In the genomic region with DNA sequence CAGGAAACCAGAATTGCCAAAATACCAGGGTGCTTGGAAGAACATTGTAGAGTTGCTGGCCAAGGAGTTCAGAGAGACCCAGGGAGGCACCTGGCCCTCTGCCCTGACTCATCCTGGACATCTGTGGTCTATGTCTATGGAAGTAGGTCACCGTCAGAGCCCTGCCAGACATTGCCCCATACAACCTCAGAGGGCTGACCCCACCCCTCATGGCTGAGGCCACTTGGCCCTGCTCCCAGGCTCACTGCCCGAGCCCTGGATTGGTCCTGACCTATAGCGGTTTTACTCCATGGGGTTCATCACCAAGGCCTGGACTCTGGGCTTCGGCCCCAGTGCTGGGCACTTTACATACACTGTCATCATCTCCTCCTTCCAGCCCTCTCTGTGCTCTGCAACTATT, we compare ENCODE assay signal across 19 cellular contexts.
DNase-seq lines count a peak whose midpoint lies in the region; ATAC-seq and TF ChIP-seq lines count a peak whose summit lies in the region.
"Had no signal": no experiment of that assay in that cellular context is flagged by ENCODE, and none has a peak within 500 bp of the region (broad histone marks: within the 10 kb centered on the region; RNA-seq: fewer than 3 reads in every experiment).

No MANE protein-coding gene starts in this region.

- H3K36me3 ChIP-seq in liver (ENCODE audit: control insufficient read depth in 4 of 4, insufficient read depth in 3 of 4, low read depth in 1 of 4, low read length in 3 of 4) (no peaks in the 10 kb centered on the region), testis (ENCODE audit: low read depth, missing control alignments) (no peaks in the 10 kb centered on the region)
- H3K36me3 ChIP-seq: gastrocnemius medialis, lower lobe of right lung had no signal

- ATAC-seq in GM21367 (IDR thresholded peaks at IDR 0.05; ENCODE audit: unreplicated experiment) (no peak), GM18861 (IDR thresholded peaks at IDR 0.05; ENCODE audit: unreplicated experiment) (no peak)
- ATAC-seq: A549; stimulated activated effector memory CD8-positive, alpha-beta T cell treated with anti-CD3 and anti-CD28 coated beads, Interleukin-12 subunit alpha, Interleukin-12 subunit beta, amount 100 ng/mL, for 72 hours; T-cell had no signal

- H3K9me3 ChIP-seq in liver (ENCODE audit: control insufficient read depth in 4 of 4, low read length in 3 of 4) (peaks cover 0 to 7% (median 5%) of the 10 kb centered on the region in 4 donors), testis (no peaks in the 10 kb centered on the region)
- H3K9me3 ChIP-seq: A549, gastrocnemius medialis, lower lobe of right lung had no signal

- H3K4me1 ChIP-seq in liver (ENCODE audit: control insufficient read depth in 4 of 4, insufficient read depth in 4 of 4, low read length in 3 of 4) (peaks cover 0 to 41% (median 34%) of the 10 kb centered on the region in 4 donors), testis (peaks cover 13% of the 10 kb centered on the region)
- H3K4me1 ChIP-seq: A549, gastrocnemius medialis, lower lobe of right lung, parathyroid adenoma had no signal

- peak in 1 of 2 donors; percentile 9 for TF ChIP-seq RAD21 in liver (IDR thresholded peaks at IDR 0.05)

- no peak overlapping the region for H3K4me3 ChIP-seq in liver (ENCODE audit: low read depth in 1 of 3, low read length in 3 of 3)
- no peak overlapping the region for H3K4me3 ChIP-seq in testis
- H3K4me3 ChIP-seq: A549, gastrocnemius medialis, lower lobe of right lung had no signal

- no peak overlapping the region for H3K9ac ChIP-seq in liver (ENCODE audit: low read depth in 1 of 2, low read length in 2 of 2)
- H3K9ac ChIP-seq: parathyroid adenoma had no signal

- DNase-seq in activated effector memory CD4-positive, alpha-beta T cell treated with anti-CD3 and anti-CD28 coated beads, Interleukin-2, amount 50 U/mL, for 16 hours: peak; percentile 31
- no peak for DNase-seq in activated effector memory CD4-positive, alpha-beta T cell treated with Interleukin-2 at 50 U/mL for 16 hours
- DNase-seq in cerebellum (ENCODE audit: low spot score): peak; percentile 92
- DNase-seq in testis: peak; percentile 18
- DNase-seq in ureter (ENCODE audit: low spot score): no peak
- DNase-seq: activated CD4-positive, alpha-beta memory T cell treated with anti-CD3 and anti-CD28 coated beads for 36 hours; activated naive CD4-positive, alpha-beta T cell treated with anti-CD3 and anti-CD28 coated beads, Interleukin-2, amount 50 U/mL, for 16 hours; activated T-cell treated with anti-CD3 and anti-CD28 coated beads, Interleukin-2, amount 50 U/mL, for 24 hours; DMS79 treated with DMSO at 0.1 percent for 48 hours; lower lobe of right lung; NCI-H345; T-cell had no signal

- H3K27me3 ChIP-seq in liver (ENCODE audit: control insufficient read depth in 4 of 4, insufficient read depth in 4 of 4, low read length in 3 of 4): no peaks in the 10 kb centered on the region
- no peaks in the 10 kb centered on the region for H3K27me3 ChIP-seq in testis

- no peak for TF ChIP-seq POLR2A in testis (IDR thresholded peaks at IDR 0.05)

- intact Hi-C loops in testis (cut with DNase I; ENCODE audit: low total_unique reads): no loop called here

- H3K27ac ChIP-seq in liver (ENCODE audit: low read depth in 1 of 2, low read length in 2 of 2): peak overlapping the region in 1 of 2 donors; percentile 21
- no peak overlapping the region for H3K27ac ChIP-seq in testis
- H3K27ac ChIP-seq: A549, gastrocnemius medialis, lower lobe of right lung, parathyroid adenoma had no signal

- TF ChIP-seq CTCF in liver (IDR thresholded peaks at IDR 0.05; ENCODE audit: low read depth, low read length, missing input control) (no peak), testis (IDR thresholded peaks at IDR 0.05) (no peak)

- WGBS in liver: 37% methylated on average over 4 of the region's 4 CpGs
- WGBS in testis, 2 donors: 59 to 60% methylated on average over 4 of the region's 4 CpGs

TF ChIP-seq in liver, 16 proteins besides CTCF, POLR2A, EP300 and RAD21:
- TF ChIP-seq RXRA (IDR thresholded peaks at IDR 0.05) (peak; percentile 46 to 81), NR2F2 (IDR thresholded peaks at IDR 0.05) (peak; percentile 65), JUND (IDR thresholded peaks at IDR 0.05) (no peak), HNF4A (conservative IDR thresholded peaks at IDR 0.05) (peak; percentile 55 to 80), SP1 (IDR thresholded peaks at IDR 0.05) (peak; percentile 63)
- TF ChIP-seq, protein P1, sequence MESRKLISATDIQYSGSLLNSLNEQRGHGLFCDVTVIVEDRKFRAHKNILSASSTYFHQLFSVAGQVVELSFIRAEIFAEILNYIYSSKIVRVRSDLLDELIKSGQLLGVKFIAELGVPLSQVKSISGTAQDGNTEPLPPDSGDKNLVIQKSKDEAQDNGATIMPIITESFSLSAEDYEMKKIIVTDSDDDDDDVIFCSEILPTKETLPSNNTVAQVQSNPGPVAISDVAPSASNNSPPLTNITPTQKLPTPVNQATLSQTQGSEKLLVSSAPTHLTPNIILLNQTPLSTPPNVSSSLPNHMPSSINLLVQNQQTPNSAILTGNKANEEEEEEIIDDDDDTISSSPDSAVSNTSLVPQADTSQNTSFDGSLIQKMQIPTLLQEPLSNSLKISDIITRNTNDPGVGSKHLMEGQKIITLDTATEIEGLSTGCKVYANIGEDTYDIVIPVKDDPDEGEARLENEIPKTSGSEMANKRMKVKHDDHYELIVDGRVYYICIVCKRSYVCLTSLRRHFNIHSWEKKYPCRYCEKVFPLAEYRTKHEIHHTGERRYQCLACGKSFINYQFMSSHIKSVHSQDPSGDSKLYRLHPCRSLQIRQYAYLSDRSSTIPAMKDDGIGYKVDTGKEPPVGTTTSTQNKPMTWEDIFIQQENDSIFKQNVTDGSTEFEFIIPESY (IDR thresholded peaks at IDR 0.05): no peak

Comparison
In these comparisons a context has a peak if more than half of its experiments do, and no peak if none do; other contexts are left out.
1. DNase-seq: peak in activated effector memory CD4-positive, alpha-beta T cell treated with anti-CD3 and anti-CD28 coated beads, Interleukin-2, amount 50 U/mL, for 16 hours (single experiment), cerebellum (single experiment) and testis (single experiment); none in activated effector memory CD4-positive, alpha-beta T cell treated with Interleukin-2 at 50 U/mL for 16 hours (single experiment) and ureter (single experiment).